12 cellular contexts compared by ENCODE assay signal in the genomic region with DNA sequence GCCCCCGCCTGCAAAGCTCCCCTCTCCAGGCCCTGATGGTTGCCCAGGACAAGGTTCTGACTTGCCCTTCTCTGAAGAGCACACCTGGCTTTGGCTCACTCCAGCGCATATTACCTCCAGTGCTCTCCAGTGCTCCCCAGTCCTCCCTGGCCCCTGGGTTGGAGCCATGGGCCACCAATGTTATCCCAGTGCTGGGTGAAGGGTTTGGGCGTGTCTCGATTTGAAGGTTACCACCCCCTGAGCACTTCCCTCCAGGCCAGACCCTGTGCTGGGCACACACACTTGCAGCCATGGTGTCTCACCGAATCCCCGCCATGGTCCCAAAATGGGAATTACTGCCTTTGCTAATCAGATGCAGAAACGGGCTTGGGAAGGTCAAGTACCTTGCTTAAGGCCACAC. TPM values are rescaled to one million over a fixed set of nuclear protein-coding genes. Genes with fewer than 3 reads are reported as not detected.
"Had no signal": no experiment of that assay in that cellular context is flagged by ENCODE, and none has a peak within 500 bp of the region (broad histone marks: within the 10 kb centered on the region; RNA-seq: fewer than 3 reads in every experiment).

No MANE protein-coding gene starts in this region.

- H3K4me3 Mint-ChIP-seq: activated naive CD4-positive, alpha-beta T cell treated with anti-CD3 and anti-CD28 coated beads for 36 hours; activated T-helper 1 cell treated with anti-CD3 and anti-CD28 coated beads, Interleukin-12 subunit alpha, Interleukin-12 subunit beta, Interleukin-2, Interleukin-4 antibody, amounts not matched to agents 30 ng/mL and 10 ng/mL and 1 ng/mL, durations not matched to agents 14 hours and 24 hours and 36 hours; T-helper 2 cell treated with Interferon-gamma antibody and Interleukin-4, amounts not matched to agents 5 μg/mL and 100 μg/mL, for 36 hours had no signal

- H3K4me3 ChIP-seq: colonic mucosa, heart left ventricle, left lung, ovary, skin epidermis, stomach had no signal

- H3K4me1 ChIP-seq: colonic mucosa had no signal

- H3K27me3 ChIP-seq: colonic mucosa, heart left ventricle, left lung, ovary, stomach had no signal

- H3K36me3 ChIP-seq: ovary had no signal

- H3K27ac ChIP-seq: colonic mucosa, heart left ventricle, left lung, stomach had no signal

- H3K27ac Mint-ChIP-seq: activated naive CD4-positive, alpha-beta T cell treated with anti-CD3 and anti-CD28 coated beads for 36 hours; activated T-helper 1 cell treated with anti-CD3 and anti-CD28 coated beads, Interleukin-12 subunit alpha, Interleukin-12 subunit beta, Interleukin-2, Interleukin-4 antibody, amounts not matched to agents 30 ng/mL and 10 ng/mL and 1 ng/mL, durations not matched to agents 14 hours and 24 hours and 36 hours; T-helper 2 cell treated with Interferon-gamma antibody and Interleukin-4, amounts not matched to agents 5 μg/mL and 100 μg/mL, for 36 hours had no signal

- H3K9me3 ChIP-seq: colonic mucosa, heart left ventricle, left lung, ovary, stomach had no signal

- H3K9me3 Mint-ChIP-seq: activated naive CD4-positive, alpha-beta T cell treated with anti-CD3 and anti-CD28 coated beads for 36 hours; activated T-helper 1 cell treated with anti-CD3 and anti-CD28 coated beads, Interleukin-12 subunit alpha, Interleukin-12 subunit beta, Interleukin-2, Interleukin-4 antibody, amounts not matched to agents 30 ng/mL and 10 ng/mL and 1 ng/mL, durations not matched to agents 14 hours and 24 hours and 36 hours; T-helper 2 cell treated with Interferon-gamma antibody and Interleukin-4, amounts not matched to agents 5 μg/mL and 100 μg/mL, for 36 hours had no signal

RNA-seq across cellular contexts. Expression of a gene that starts 47.1 kb away (rescaled TPM):
- total RNA-seq: endothelial cell of umbilical vein, heart left ventricle, mesenteric fat pad had no signal
- polyA plus RNA-seq: endothelial cell of umbilical vein, neural cell had no signal
